1 cellular context compared by ENCODE assay signal in genomic region chr10:103171278-103171677, GRCh38.
TF ChIP-seq lines count a peak whose summit lies in the region.

No MANE protein-coding gene starts in this region.

TF ChIP-seq in GM23338, 12 proteins besides CTCF, POLR2A, EP300 and RAD21 (continued from another document):
- TF ChIP-seq CREB1 (CRISPR knock-in tag; IDR thresholded peaks at IDR 0.05; ENCODE audit: low read depth), result no peak
- no peak for TF ChIP-seq STAT1 (IDR thresholded peaks at IDR 0.05; ENCODE audit: unreplicated experiment)
- TF ChIP-seq ZNF331 (CRISPR knock-in tag; IDR thresholded peaks at IDR 0.05; ENCODE audit: low read depth), result no peak
- TF ChIP-seq EZH2phosphoT487 (IDR thresholded peaks at IDR 0.05; ENCODE audit: unreplicated experiment), result no peak
- no peak for TF ChIP-seq POLR2AphosphoS5 (IDR thresholded peaks at IDR 0.05; ENCODE audit: low read depth)
- no peak for TF ChIP-seq JUNB (IDR thresholded peaks at IDR 0.05; ENCODE audit: unreplicated experiment)
- TF ChIP-seq ETS1 (IDR thresholded peaks at IDR 0.05), result no peak
- TF ChIP-seq ZNF114 (CRISPR knock-in tag; IDR thresholded peaks at IDR 0.05), result no peak
- TF ChIP-seq REST (IDR thresholded peaks at IDR 0.05; ENCODE audit: unreplicated experiment), result no peak
